Comparison of ENCODE assay signal across 11 cellular contexts in genomic region chr13:25874907-25875306, GRCh38.
DNase-seq lines count a peak whose midpoint lies in the region; ATAC-seq lines count a peak whose summit lies in the region.
"Had no signal": no experiment of that assay in that cellular context is flagged by ENCODE, and none has a peak within 500 bp of the region (broad histone marks: within the 10 kb centered on the region; RNA-seq: fewer than 3 reads in every experiment).

No MANE protein-coding gene starts in this region.

- peak overlapping the region; percentile 4; the same call in 1 of the 2 replicates for H3K4me3 ChIP-seq in Jurkat, Clone E6-1 (ENCODE audit: low read length)

- peak; percentile 98 for DNase-seq in Jurkat, Clone E6-1 (ENCODE audit: low read depth, low spot score)
- peak; percentile 21 for DNase-seq in T-helper 22 cell (ENCODE audit: low read depth)
- peak; percentile 51 for DNase-seq in activated naive CD4-positive, alpha-beta T cell treated with Interleukin-2 at 50 U/mL for 16 hours
- peak; percentile 62 for DNase-seq in stimulated activated CD4-positive, alpha-beta T cell treated with anti-CD3 and anti-CD28 coated beads, Interleukin-4, amount 100 ng/mL, for 24 hours
- DNase-seq in NCI-H1105 (lab: John Stamatoyannopoulos, UW) = no peak
- no peak for DNase-seq in AG08395 (ENCODE audit: low spot score)
- DNase-seq in pons (ENCODE audit: low spot score) = no peak
- DNase-seq: activated B cell treated with CpG ODN at 0.5 μM for 24 hours, DMS79, NCI-H1694 had no signal

- no peak for ATAC-seq in GM18909 (IDR thresholded peaks at IDR 0.05; ENCODE audit: poor library complexity, unreplicated experiment)

Comparison
In these comparisons a context has a peak if more than half of its experiments do, and no peak if none do; other contexts are left out.
1. DNase-seq: peak in Jurkat, Clone E6-1 (single experiment), T-helper 22 cell (single experiment), activated naive CD4-positive, alpha-beta T cell treated with Interleukin-2 at 50 U/mL for 16 hours (single experiment) and stimulated activated CD4-positive, alpha-beta T cell treated with anti-CD3 and anti-CD28 coated beads, Interleukin-4, amount 100 ng/mL, for 24 hours (single experiment); none in NCI-H1105 (single experiment), AG08395 (single experiment) and pons (single experiment).